8 cellular contexts compared by ENCODE assay signal in genomic region chr7:54757711-54758110, GRCh38. TPM values are rescaled to one million over a fixed set of nuclear protein-coding genes. Genes with fewer than 3 reads are reported as not detected.
DNase-seq lines count a peak whose midpoint lies in the region; ATAC-seq and TF ChIP-seq lines count a peak whose summit lies in the region.

No MANE protein-coding gene starts in this region.

- H3K27me3 ChIP-seq in right atrium auricular region (no peaks in the 10 kb centered on the region), body of pancreas (no peaks in the 10 kb centered on the region)

- intact Hi-C loops in left ventricle myocardium superior (cut with micrococcal nuclease): no loop called here
- intact Hi-C loops in body of pancreas (cut with DNase I): no loop called here

- TF ChIP-seq CTCF in right atrium auricular region (IDR thresholded peaks at IDR 0.05) (no peak), body of pancreas (IDR thresholded peaks at IDR 0.05) (no peak)

- H3K27ac ChIP-seq in right atrium auricular region: no peak overlapping the region
- no peak overlapping the region for H3K27ac ChIP-seq in body of pancreas
- no peak overlapping the region for H3K27ac ChIP-seq in mesodermal cell (ENCODE audit: low read depth, low read length, severe bottlenecking)

- peaks cover 23% of the 10 kb centered on the region for H3K36me3 ChIP-seq in right atrium auricular region
- peaks cover 2 to 4% of the 10 kb centered on the region in 2 donors for H3K36me3 ChIP-seq in body of pancreas (replicated peaks in 1 of 2; ENCODE audit: insufficient read depth in 1 of 2, low read depth in 2 of 2)
- H3K36me3 ChIP-seq in mesodermal cell (ENCODE audit: control insufficient read depth, insufficient read depth, low read length): peaks cover 34% of the 10 kb centered on the region

- DNase-seq in right atrium auricular region (ENCODE audit: low spot score) (no peak), left ventricle myocardium superior (no peak), body of pancreas (no peak), D341Med (ENCODE audit: low spot score) (no peak), HuH-7.5 (ENCODE audit: low spot score) (no peak), HuH-7 (ENCODE audit: low spot score) (no peak)

- no peaks in the 10 kb centered on the region for H3K9me3 ChIP-seq in right atrium auricular region
- H3K9me3 ChIP-seq in body of pancreas: peaks cover 0 to 5% (median 0%) of the 10 kb centered on the region in 3 donors
- no peaks in the 10 kb centered on the region for H3K9me3 ChIP-seq in mesodermal cell (ENCODE audit: control insufficient read depth, low read length)

- H3K4me3 ChIP-seq in right atrium auricular region (peak overlapping the region; percentile 88 to 100), body of pancreas (peak overlapping the region in 1 of 2 donors; percentile 81), mesodermal cell (ENCODE audit: extremely low read depth, insufficient read depth, low read length, poor library complexity, severe bottlenecking) (peak overlapping the region; percentile 91)

- H3K4me1 ChIP-seq in right atrium auricular region (peaks cover 0 to 26% of the 10 kb centered on the region in 2 donors), body of pancreas (peaks cover 51% of the 10 kb centered on the region), mesodermal cell (ENCODE audit: control insufficient read depth, insufficient read depth, low read length, poor library complexity, severe bottlenecking) (peaks cover 4% of the 10 kb centered on the region)

- WGBS in body of pancreas, 2 donors: 32 to 33% methylated on average over 6 of the region's 6 CpGs
- WGBS in mesodermal cell (ENCODE audit: insufficient coverage in 2 of 2), 2 experiments: 86 to 87% methylated on average over 4 to 6 of the region's 6 CpGs

- TF ChIP-seq POLR2A in body of pancreas (IDR thresholded peaks at IDR 0.05): peak in 2 of 3 donors; percentile 17 to 42

- no peak for ATAC-seq in left ventricle myocardium superior
- ATAC-seq in body of pancreas: no peak
- ATAC-seq in GM19395 (IDR thresholded peaks at IDR 0.05; ENCODE audit: unreplicated experiment): no peak

RNA-seq across cellular contexts. Expression of gene SEC61G, which starts 1.3 kb away (rescaled TPM):
- total RNA-seq in right atrium auricular region: 100 to 1,000 TPM; 219 to 307 TPM
- total RNA-seq in left ventricle myocardium superior: 108 TPM
- 100 to 1,000 TPM; 119 to 120 TPM for total RNA-seq in body of pancreas
- 333 TPM for polyA plus RNA-seq in mesodermal cell (2013, experiment 1 of 2)
- 348 TPM for polyA plus RNA-seq in mesodermal cell (2013, experiment 2 of 2)
